15 cellular contexts compared by ENCODE assay signal in genomic region chr1:12140676-12141532, GRCh38. TPM values are rescaled to one million over a fixed set of nuclear protein-coding genes. Genes with fewer than 3 reads are reported as not detected.
DNase-seq lines count a peak whose midpoint lies in the region; ATAC-seq and TF ChIP-seq lines count a peak whose summit lies in the region.
"Had no signal": no experiment of that assay in that cellular context is flagged by ENCODE, and none has a peak within 500 bp of the region (broad histone marks: within the 10 kb centered on the region; RNA-seq: fewer than 3 reads in every experiment).

No MANE protein-coding gene starts in this region.

- ATAC-seq in CD4-positive, CD25-positive, alpha-beta regulatory T cell (ENCODE audit: low read depth in 2 of 2), result no peak
- ATAC-seq in activated B cell treated with CpG ODN at 0.5 μM for 24 hours (ENCODE audit: low read depth), result no peak
- no peak for ATAC-seq in GM19455 (IDR thresholded peaks at IDR 0.05; ENCODE audit: unreplicated experiment)
- no peak for ATAC-seq in SK-N-SH treated with all-trans-retinoic acid at 6 μM for 48 hours

- peak overlapping the region; percentile 41 for H4K8ac ChIP-seq in trophoblast cell (ENCODE audit: low read depth, low read length)

- no peak overlapping the region for H3K9ac ChIP-seq in trophoblast cell (ENCODE audit: low read length)
- H3K9ac ChIP-seq: BLaER1 had no signal

- intact Hi-C loops in activated B cell treated with CpG ODN at 0.5 μM for 24 hours (cut with micrococcal nuclease), result loop anchor here (5.0 kb wide), 1 partner anchor 41 kb away; no protein-coding TSS in a partner anchor

- peak overlapping the region; percentile 19 for H2AFZ ChIP-seq in trophoblast cell (ENCODE audit: insufficient read depth, low read length, poor library complexity)

- H2AK5ac ChIP-seq in trophoblast cell (ENCODE audit: low read length), result peak overlapping the region; percentile 88

- no peak for DNase-seq in CD4-positive, CD25-positive, alpha-beta regulatory T cell
- DNase-seq in activated B cell treated with CpG ODN at 0.5 μM for 24 hours (no peak), left kidney (ENCODE audit: low read depth, low spot score) (peak; percentile 21), trophoblast cell (no peak), GM13976 (ENCODE audit: low spot score) (no peak), retina (no peak)
- DNase-seq: NCI-H1417 treated with DMSO at 0.1 percent for 48 hours, NCI-H2081, NCI-H524, OCI-M1 had no signal

- in situ Hi-C loops in GM13976 (cut with MboI; ENCODE audit: low sequenced_read_pairs, unreplicated experiment), result no loop called here

- no peak overlapping the region for H3K4me2 ChIP-seq in trophoblast cell (ENCODE audit: low read length)

- peak overlapping the region; percentile 60 for H2BK5ac ChIP-seq in trophoblast cell (ENCODE audit: low read depth, low read length, poor library complexity)

- CTCF ChIA-PET in activated B cell treated with CpG ODN at 0.5 μM for 24 hours (lab: Charles Lee), result interaction anchor here (1.7 kb wide), 1 partner anchor 16 kb away, joined by 7 read pairs; no protein-coding TSS in a partner anchor

- no peak overlapping the region for H3K4me3 Mint-ChIP-seq in CD4-positive, CD25-positive, alpha-beta regulatory T cell
- no peak overlapping the region for H3K4me3 Mint-ChIP-seq in activated B cell treated with CpG ODN at 0.5 μM for 24 hours

- H3K36me3 Mint-ChIP-seq in CD4-positive, CD25-positive, alpha-beta regulatory T cell, result no peaks in the 10 kb centered on the region
- no peaks in the 10 kb centered on the region for H3K36me3 Mint-ChIP-seq in activated B cell treated with CpG ODN at 0.5 μM for 24 hours (ENCODE audit: low read depth)

- no peak overlapping the region for H3K23ac ChIP-seq in trophoblast cell (ENCODE audit: low read length)

- no peak for TF ChIP-seq CTCF in activated B cell treated with CpG ODN at 0.5 μM for 24 hours (IDR thresholded peaks at IDR 0.05)
- TF ChIP-seq CTCF in GM13976 (IDR thresholded peaks at IDR 0.05; ENCODE audit: borderline replicate concordance, control extremely low read depth, extremely low read depth, insufficient read depth, missing control alignments), result no peak

- peaks cover 6 to 50% (median 26%) of the 10 kb centered on the region in 4 donors for H3K4me1 Mint-ChIP-seq in CD4-positive, CD25-positive, alpha-beta regulatory T cell
- H3K4me1 Mint-ChIP-seq in activated B cell treated with CpG ODN at 0.5 μM for 24 hours, result peaks cover 50% of the 10 kb centered on the region

- peak overlapping the region; percentile 81 for H2BK12ac ChIP-seq in trophoblast cell (ENCODE audit: low read length)

- H3K79me1 ChIP-seq in trophoblast cell (ENCODE audit: low read length), result peaks cover 32% of the 10 kb centered on the region

- no peak overlapping the region for H3K27ac ChIP-seq in CD4-positive, CD25-positive, alpha-beta regulatory T cell (ENCODE audit: insufficient read depth, low read length, poor library complexity, severe bottlenecking)
- H3K27ac ChIP-seq in trophoblast cell (ENCODE audit: low read depth, low read length), result peak overlapping the region; percentile 1

- H3K4me1 ChIP-seq in CD4-positive, CD25-positive, alpha-beta regulatory T cell (ENCODE audit: control insufficient read depth, insufficient read depth, low read length, poor library complexity, severe bottlenecking), result peaks cover 33% of the 10 kb centered on the region
- H3K4me1 ChIP-seq in trophoblast cell (ENCODE audit: control insufficient read depth in 1 of 2, insufficient read depth in 2 of 2, low read length in 2 of 2), result peaks cover 25 to 33% of the 10 kb centered on the region in 2 experiments
- H3K4me1 ChIP-seq: HAP-1 had no signal

- H3K27me3 Mint-ChIP-seq in CD4-positive, CD25-positive, alpha-beta regulatory T cell, result no peaks in the 10 kb centered on the region
- no peaks in the 10 kb centered on the region for H3K27me3 Mint-ChIP-seq in activated B cell treated with CpG ODN at 0.5 μM for 24 hours

- H4K12ac ChIP-seq in trophoblast cell (ENCODE audit: low read depth, low read length), result no peak overlapping the region

- no peak overlapping the region for H3K4me3 ChIP-seq in CD4-positive, CD25-positive, alpha-beta regulatory T cell (ENCODE audit: low read depth, low read length)
- no peak overlapping the region for H3K4me3 ChIP-seq in trophoblast cell (ENCODE audit: low read depth, low read length)
- H3K4me3 ChIP-seq: BLaER1, HAP-1 had no signal

- no peaks in the 10 kb centered on the region for H3K27me3 ChIP-seq in CD4-positive, CD25-positive, alpha-beta regulatory T cell (ENCODE audit: control insufficient read depth, insufficient read depth, low read length)
- no peaks in the 10 kb centered on the region for H3K27me3 ChIP-seq in trophoblast cell (ENCODE audit: insufficient read depth, low read length)
- H3K27me3 ChIP-seq: BLaER1 had no signal

- no peaks in the 10 kb centered on the region for H3K36me3 ChIP-seq in CD4-positive, CD25-positive, alpha-beta regulatory T cell (ENCODE audit: control insufficient read depth, insufficient read depth, low read length)
- H3K36me3 ChIP-seq in trophoblast cell (ENCODE audit: control insufficient read depth in 1 of 2, insufficient read depth in 2 of 2, low read length in 2 of 2), result no peaks in the 10 kb centered on the region
- H3K36me3 ChIP-seq: BLaER1, HAP-1 had no signal

- peak overlapping the region; percentile 84 for H2BK120ac ChIP-seq in trophoblast cell (ENCODE audit: insufficient read depth, low read length, poor library complexity)

- POLR2A ChIA-PET in activated B cell treated with CpG ODN at 0.5 μM for 24 hours (lab: Charles Lee), result interaction anchor here (1.6 to 7.7 kb wide), 2 partner anchors 10 to 17 kb away, joined by 4 to 86 read pairs; no protein-coding TSS in a partner anchor

- H3K4ac ChIP-seq in trophoblast cell (ENCODE audit: low read depth, low read length), result peak overlapping the region; percentile 61

- peak overlapping the region; percentile 26 to 65 (median 56) for H3K27ac Mint-ChIP-seq in CD4-positive, CD25-positive, alpha-beta regulatory T cell
- H3K27ac Mint-ChIP-seq in activated B cell treated with CpG ODN at 0.5 μM for 24 hours, result peak overlapping the region; percentile 24

- no peaks in the 10 kb centered on the region for H3K79me2 ChIP-seq in trophoblast cell (ENCODE audit: control insufficient read depth, insufficient read depth, low read length, poor library complexity)

- no peaks in the 10 kb centered on the region for H3K9me3 ChIP-seq in CD4-positive, CD25-positive, alpha-beta regulatory T cell (ENCODE audit: control insufficient read depth in 2 of 2, low read length in 2 of 2)
- H3K9me3 ChIP-seq in trophoblast cell (ENCODE audit: insufficient read depth, low read depth, low read length), result peaks cover 3% of the 10 kb centered on the region
- H3K9me3 ChIP-seq: BLaER1, Caco-2, HAP-1 had no signal

- WGBS in trophoblast cell (ENCODE audit: extremely low coverage, insufficient coverage, insufficient read length), result no CpG with 5 or more reads among the region's 18 CpGs

- peak overlapping the region; percentile 94 for H4K91ac ChIP-seq in trophoblast cell (ENCODE audit: low read depth, low read length)

- no peaks in the 10 kb centered on the region for H3K9me3 Mint-ChIP-seq in CD4-positive, CD25-positive, alpha-beta regulatory T cell
- H3K9me3 Mint-ChIP-seq in activated B cell treated with CpG ODN at 0.5 μM for 24 hours, result no peaks in the 10 kb centered on the region

- H3K18ac ChIP-seq in trophoblast cell (ENCODE audit: low read length), result peak overlapping the region; percentile 72

- H3K14ac ChIP-seq in trophoblast cell (ENCODE audit: low read length), result peak overlapping the region; percentile 59

TF ChIP-seq in SK-N-SH treated with all-trans-retinoic acid at 6 μM for 48 hours, 23 proteins besides CTCF, POLR2A, EP300 and RAD21 (continues in another document):
- TF ChIP-seq ZNF70 (CRISPR knock-in tag; IDR thresholded peaks at IDR 0.05), result no peak
- TF ChIP-seq CSRNP3 (CRISPR knock-in tag; IDR thresholded peaks at IDR 0.05), result no peak
- TF ChIP-seq TSHZ2 (CRISPR knock-in tag; IDR thresholded peaks at IDR 0.05), result no peak
- TF ChIP-seq TOX (CRISPR knock-in tag; IDR thresholded peaks at IDR 0.05; ENCODE audit: borderline replicate concordance), result no peak
- no peak for TF ChIP-seq OSR1 (CRISPR knock-in tag; IDR thresholded peaks at IDR 0.05)

RNA-seq across cellular contexts. Expression of gene TNFRSF1B, which starts 25.9 kb away (rescaled TPM):
- total RNA-seq in CD4-positive, CD25-positive, alpha-beta regulatory T cell, result 252 TPM
- polyA plus RNA-seq in CD4-positive, CD25-positive, alpha-beta regulatory T cell, result 100 to 1,000 TPM; 347 to 450 (median 421) TPM
- 89.0 and 98.6 TPM in 2 replicates for total RNA-seq in activated B cell treated with CpG ODN at 0.5 μM for 24 hours
- 239 and 247 TPM in 2 replicates for polyA plus RNA-seq in trophoblast cell (2013)
